In the genomic region with DNA sequence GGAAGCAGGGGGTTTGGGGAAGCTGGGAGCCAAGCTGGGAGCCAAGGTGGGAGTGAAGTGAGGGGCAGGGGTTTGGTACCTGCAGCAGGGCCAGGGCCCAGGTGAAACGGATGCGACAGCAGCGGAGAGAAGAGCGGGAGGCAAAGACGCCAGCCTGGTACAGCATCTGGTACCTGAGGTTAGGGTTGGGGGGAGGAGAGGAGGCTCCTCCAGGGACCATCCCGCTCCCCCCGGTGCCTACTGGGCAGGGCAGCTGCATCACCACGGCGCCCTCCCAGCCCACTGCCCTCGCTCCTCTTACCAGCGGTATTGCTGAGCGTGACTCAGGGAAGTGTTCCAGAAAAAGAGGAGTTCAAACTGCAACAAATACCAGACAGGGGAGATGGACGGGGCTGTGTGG, we compare ENCODE assay signal across 1 cellular context.
TF ChIP-seq lines count a peak whose summit lies in the region.

No MANE protein-coding gene starts in this region.

TF ChIP-seq in H1, 55 proteins besides CTCF, POLR2A, EP300 and RAD21:
- no peak for TF ChIP-seq SIRT6 (IDR thresholded peaks at IDR 0.05; ENCODE audit: low read length)
